8 cellular contexts compared by ENCODE assay signal in genomic region chr19:796692-797527, GRCh38. TPM values are rescaled to one million over a fixed set of nuclear protein-coding genes. Genes with fewer than 3 reads are reported as not detected.
DNase-seq lines count a peak whose midpoint lies in the region; ATAC-seq and TF ChIP-seq lines count a peak whose summit lies in the region.

TSS of gene PTBP1 (plus strand) at chr19:797452. CDS start at chr19:797498, 46 bp downstream.

- TF ChIP-seq POLR2A in GM19099 (IDR thresholded peaks at IDR 0.05; ENCODE audit: extremely low read depth, insufficient read length, low read depth): peak; percentile 96

- ATAC-seq in HG03432 (IDR thresholded peaks at IDR 0.05; ENCODE audit: unreplicated experiment): peak; percentile 74

- DNase-seq in AG20443 (ENCODE audit: low spot score) (peak; percentile 98), NCI-H510A (lab: John Stamatoyannopoulos, UW) (peak; percentile 96), cerebellum (ENCODE audit: low spot score) (peak; percentile 100), islet precursor cell (peak; percentile 100)
- peak; percentile 100 for DNase-seq in activated CD4-positive, alpha-beta T cell treated with anti-CD3 and anti-CD28 coated beads for 1 hour
- DNase-seq in stimulated activated CD4-positive, alpha-beta T cell treated with anti-CD3 and anti-CD28 coated beads, Interleukin-12 subunit alpha, Interleukin-12 subunit beta, amount 100 ng/mL, for 48 hours (ENCODE audit: low read depth in 2 of 3, low spot score in 1 of 3): peak; percentile 98 to 100 (median 99)

RNA-seq across cellular contexts. Expression of gene PTBP1, which starts in this region (rescaled TPM):
- total RNA-seq in cerebellum: 60.0 TPM

Comparison
In these comparisons a context has a peak if more than half of its experiments do, and no peak if none do; other contexts are left out.
1. Peak in every context shown above with its lines: DNase-seq and ATAC-seq.